ENCODE assay signal across 7 cellular contexts in the genomic region with DNA sequence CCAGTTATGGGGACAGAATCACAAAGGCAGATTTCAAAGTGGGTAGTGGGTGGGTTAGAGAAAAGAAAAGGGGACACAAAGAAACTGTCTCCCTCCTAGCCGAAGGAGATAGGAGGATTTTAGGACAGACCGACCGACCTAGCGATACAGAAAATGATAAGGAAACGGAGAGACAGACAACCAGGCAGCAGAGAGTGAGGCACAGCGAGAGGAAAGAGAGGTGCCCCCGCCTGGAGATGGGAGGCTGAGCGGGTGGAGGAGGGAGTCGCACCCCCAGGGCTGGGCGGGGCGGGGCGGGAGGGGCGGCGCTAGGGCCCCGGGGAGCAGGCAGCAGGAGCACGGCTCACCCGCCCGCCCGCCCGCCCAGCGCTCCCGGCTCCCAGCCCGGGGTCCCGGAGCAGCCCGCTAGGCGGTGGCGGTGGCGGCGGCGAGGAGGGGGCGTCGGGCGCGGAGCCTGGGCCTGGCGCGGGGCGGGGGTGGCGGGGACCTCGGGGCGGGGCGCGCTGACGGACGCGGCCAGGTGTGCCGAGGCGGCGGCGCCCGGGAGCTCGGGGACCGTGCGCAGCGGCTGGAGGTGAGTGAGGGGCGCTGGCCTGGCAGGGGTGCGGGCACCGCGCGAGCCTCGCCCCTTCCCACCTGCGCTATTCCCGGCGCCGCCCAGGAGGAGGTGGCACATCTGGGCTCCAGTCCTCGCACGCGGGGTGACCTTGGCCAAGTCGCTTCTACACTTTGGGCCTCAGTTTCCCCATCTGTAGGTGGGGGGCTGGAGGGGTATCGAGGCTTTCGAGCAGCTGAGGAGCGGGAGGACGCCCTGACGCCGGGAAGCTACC. TPM values are rescaled to one million over a fixed set of nuclear protein-coding genes. Genes with fewer than 3 reads are reported as not detected.
DNase-seq lines count a peak whose midpoint lies in the region; ATAC-seq and TF ChIP-seq lines count a peak whose summit lies in the region.

No MANE protein-coding gene starts in this region.

- H3K4me3 Mint-ChIP-seq in activated CD4-positive, alpha-beta memory T cell treated with anti-CD3 and anti-CD28 coated beads for 36 hours, result peak overlapping the region; percentile 57
- H3K4me3 Mint-ChIP-seq in natural killer cell treated with Interleukin-12 subunit alpha and Interleukin-12 subunit beta and Interleukin-15 and Interleukin-18, amount 100 ng/mL, for 72 hours, result peak overlapping the region; percentile 86

- no peak overlapping the region for H3K27ac Mint-ChIP-seq in activated CD4-positive, alpha-beta memory T cell treated with anti-CD3 and anti-CD28 coated beads for 36 hours
- peak overlapping the region; percentile 6 to 15 for H3K27ac Mint-ChIP-seq in natural killer cell treated with Interleukin-12 subunit alpha and Interleukin-12 subunit beta and Interleukin-15 and Interleukin-18, amount 100 ng/mL, for 72 hours

- no peak for TF ChIP-seq POLR2A in erythroblast (IDR thresholded peaks at IDR 0.05; ENCODE audit: low read length)

- POLR2A ChIA-PET in activated CD4-positive, alpha-beta memory T cell treated with anti-CD3 and anti-CD28 coated beads for 36 hours (lab: Charles Lee), result no interaction called here

- DNase-seq in activated CD4-positive, alpha-beta memory T cell treated with anti-CD3 and anti-CD28 coated beads for 36 hours, result peak; percentile 44
- DNase-seq in erythroblast (lab: John Stamatoyannopoulos, UW) (peak; percentile 18 to 35), NOMO-1 treated with DMSO at 0.1 percent for 48 hours (lab: John Stamatoyannopoulos, UW; ENCODE audit: unreplicated experiment) (no peak), medulla oblongata (ENCODE audit: extremely low spot score) (no peak)
- no peak for DNase-seq in natural killer cell treated with Interleukin-12 subunit alpha and Interleukin-12 subunit beta and Interleukin-15 and Interleukin-18, amount 100 ng/mL, for 72 hours (ENCODE audit: low spot score)

- intact Hi-C loops in activated CD4-positive, alpha-beta memory T cell treated with anti-CD3 and anti-CD28 coated beads for 36 hours (cut with micrococcal nuclease), result no loop called here

- CTCF ChIA-PET in activated CD4-positive, alpha-beta memory T cell treated with anti-CD3 and anti-CD28 coated beads for 36 hours (lab: Charles Lee), result no interaction called here

- H3K4me1 Mint-ChIP-seq in activated CD4-positive, alpha-beta memory T cell treated with anti-CD3 and anti-CD28 coated beads for 36 hours (ENCODE audit: low read depth), result peaks cover 17% of the 10 kb centered on the region
- peaks cover 9 to 30% of the 10 kb centered on the region in 2 donors for H3K4me1 Mint-ChIP-seq in natural killer cell treated with Interleukin-12 subunit alpha and Interleukin-12 subunit beta and Interleukin-15 and Interleukin-18, amount 100 ng/mL, for 72 hours (ENCODE audit: low read depth in 2 of 2)

- no peaks in the 10 kb centered on the region for H3K36me3 Mint-ChIP-seq in activated CD4-positive, alpha-beta memory T cell treated with anti-CD3 and anti-CD28 coated beads for 36 hours
- H3K36me3 Mint-ChIP-seq in natural killer cell treated with Interleukin-12 subunit alpha and Interleukin-12 subunit beta and Interleukin-15 and Interleukin-18, amount 100 ng/mL, for 72 hours, result peaks cover 5% of the 10 kb centered on the region

- ATAC-seq in GM18909 (IDR thresholded peaks at IDR 0.05; ENCODE audit: poor library complexity, unreplicated experiment), result peak; percentile 34
- ATAC-seq in HG03460 (IDR thresholded peaks at IDR 0.05; ENCODE audit: unreplicated experiment), result peak; percentile 35
- ATAC-seq in natural killer cell treated with Interleukin-12 subunit alpha and Interleukin-12 subunit beta and Interleukin-15 and Interleukin-18, amount 100 ng/mL, for 72 hours, result peak in 1 of 2 donors; percentile 33

- H3K27me3 Mint-ChIP-seq in activated CD4-positive, alpha-beta memory T cell treated with anti-CD3 and anti-CD28 coated beads for 36 hours, result peaks cover 10% of the 10 kb centered on the region
- peaks cover 13 to 23% of the 10 kb centered on the region in 2 donors for H3K27me3 Mint-ChIP-seq in natural killer cell treated with Interleukin-12 subunit alpha and Interleukin-12 subunit beta and Interleukin-15 and Interleukin-18, amount 100 ng/mL, for 72 hours

- no peaks in the 10 kb centered on the region for H3K9me3 Mint-ChIP-seq in activated CD4-positive, alpha-beta memory T cell treated with anti-CD3 and anti-CD28 coated beads for 36 hours
- H3K9me3 Mint-ChIP-seq in natural killer cell treated with Interleukin-12 subunit alpha and Interleukin-12 subunit beta and Interleukin-15 and Interleukin-18, amount 100 ng/mL, for 72 hours, result no peaks in the 10 kb centered on the region

RNA-seq across cellular contexts. Expression of a gene that starts 15.9 kb away (rescaled TPM):
- under 1 TPM; 0.10 to 0.14 TPM for total RNA-seq in activated CD4-positive, alpha-beta memory T cell treated with anti-CD3 and anti-CD28 coated beads for 36 hours
- total RNA-seq in natural killer cell treated with Interleukin-12 subunit alpha and Interleukin-12 subunit beta and Interleukin-15 and Interleukin-18, amount 100 ng/mL, for 72 hours, result 1 to 10 TPM; 1.0 to 9.3 TPM

RNA-seq across cellular contexts. Expression of a gene that starts 36.5 kb away (rescaled TPM):
- total RNA-seq in activated CD4-positive, alpha-beta memory T cell treated with anti-CD3 and anti-CD28 coated beads for 36 hours, result under 1 TPM; 0.07 to 0.21 TPM
- not detected for total RNA-seq in natural killer cell treated with Interleukin-12 subunit alpha and Interleukin-12 subunit beta and Interleukin-15 and Interleukin-18, amount 100 ng/mL, for 72 hours

Comparison
In these comparisons a context has a peak if more than half of its experiments do, and no peak if none do; other contexts are left out.
1. DNase-seq: peak in activated CD4-positive, alpha-beta memory T cell treated with anti-CD3 and anti-CD28 coated beads for 36 hours (single experiment) and erythroblast (2 of 2); none in natural killer cell treated with Interleukin-12 subunit alpha and Interleukin-12 subunit beta and Interleukin-15 and Interleukin-18, amount 100 ng/mL, for 72 hours (single experiment), NOMO-1 treated with DMSO at 0.1 percent for 48 hours (single experiment) and medulla oblongata (single experiment).